1 cellular context compared by ENCODE assay signal in genomic region chr3:73028803-73029202, GRCh38.
TF ChIP-seq lines count a peak whose summit lies in the region.

No MANE protein-coding gene starts in this region.

TF ChIP-seq in HepG2, 621 proteins besides CTCF, POLR2A, EP300 and RAD21 (continued from another document):
- peak; percentile 47 for TF ChIP-seq RBM22 (optimal IDR thresholded peaks at IDR 0.05; ENCODE audit: low read length)
TF ChIP-seq in HepG2: peak in this region for 1.
